In the genomic region with DNA sequence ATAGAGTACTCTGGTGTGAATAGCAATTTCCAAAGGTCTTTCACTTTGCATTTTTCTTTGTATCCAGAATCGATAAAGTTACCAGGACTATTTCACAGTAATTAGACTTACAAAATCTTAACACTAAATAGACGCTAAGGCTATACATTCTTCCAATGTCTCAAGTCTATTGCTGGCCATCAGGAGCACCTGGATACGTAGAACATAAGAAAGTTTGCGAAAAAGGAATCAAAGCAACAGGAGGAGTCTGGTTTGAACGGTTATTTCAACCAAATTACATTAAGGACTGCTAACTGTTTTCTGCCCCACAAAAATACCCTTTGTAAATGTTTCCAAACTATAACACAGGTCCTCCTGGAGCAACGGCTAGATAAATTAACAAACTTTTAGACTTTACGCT, we compare ENCODE assay signal across 8 cellular contexts. TPM values are rescaled to one million over a fixed set of nuclear protein-coding genes. Genes with fewer than 3 reads are reported as not detected.
A peak's percentile ranks its signal among the peaks of the same experiment; 100 is the strongest.
DNase-seq lines count a peak whose midpoint lies in the region; ATAC-seq, FAIRE-seq and TF ChIP-seq lines count a peak whose summit lies in the region.

No MANE protein-coding gene starts in this region.

- H4K20me1 ChIP-seq in PC-3 (ENCODE audit: low read length) (peaks cover 29% of the 10 kb centered on the region), endothelial cell of umbilical vein (replicated peaks; ENCODE audit: control insufficient read depth, extremely low read depth, insufficient read depth, low read length) (peaks cover 17% of the 10 kb centered on the region)

- peak overlapping the region; percentile 88 for H3K27ac ChIP-seq in PC-3 (ENCODE audit: low read length)
- H3K27ac ChIP-seq in endothelial cell of umbilical vein (ENCODE audit: insufficient read depth, low read depth, low read length): peak overlapping the region; percentile 100
- peak overlapping the region; percentile 95 for H3K27ac ChIP-seq in psoas muscle

- CTCF ChIA-PET in PC-3 (lab: Charles Lee) (interaction anchor here (0.7 kb wide), 1 partner anchor 390 kb away, joined by 4 read pairs; no protein-coding TSS in a partner anchor), endothelial cell of umbilical vein (lab: Charles Lee) (interaction anchor here (1.0 to 5.0 kb wide), 5 partner anchors 11 to 62 kb away, joined by 3 to 44 read pairs (median 6); no protein-coding TSS in a partner anchor)

- no peaks in the 10 kb centered on the region for H3F3A ChIP-seq in PC-3 (ENCODE audit: low read length, unreplicated experiment)

- H3K27me3 ChIP-seq in PC-3 (ENCODE audit: low read length) (no peaks in the 10 kb centered on the region), endothelial cell of umbilical vein (ENCODE audit: control insufficient read depth in 2 of 2, insufficient read depth in 2 of 2, low read length in 2 of 2) (no peaks in the 10 kb centered on the region), psoas muscle (ENCODE audit: insufficient read depth in 3 of 3, low read length in 2 of 3) (no peaks in the 10 kb centered on the region)

- ATAC-seq in PC-3 (no peak), psoas muscle (no peak), GM18498 (IDR thresholded peaks at IDR 0.05; ENCODE audit: unreplicated experiment) (no peak), GM21619 (IDR thresholded peaks at IDR 0.05; ENCODE audit: unreplicated experiment) (no peak)

- DNase-seq in GM12865 (ENCODE audit: low read depth): no peak
- no peak for DNase-seq in PC-3
- DNase-seq in endothelial cell of umbilical vein (ENCODE audit: low read depth, low spot score): no peak
- no peak for DNase-seq in psoas muscle
- DNase-seq in cerebellar nuclear complex (lab: John Stamatoyannopoulos, UW): no peak
- DNase-seq in stimulated activated CD4-positive, alpha-beta T cell treated with anti-CD3 and anti-CD28 coated beads, Interleukin-4, amount 100 ng/mL, for 4 hours: no peak

- peaks cover 16% of the 10 kb centered on the region for H3K4me1 ChIP-seq in PC-3 (ENCODE audit: insufficient read depth, low read length)
- H3K4me1 ChIP-seq in endothelial cell of umbilical vein (ENCODE audit: control insufficient read depth, extremely low read depth, insufficient read depth, low read length): peaks cover 30% of the 10 kb centered on the region
- H3K4me1 ChIP-seq in psoas muscle: peaks cover 30% of the 10 kb centered on the region

- H3K9ac ChIP-seq in PC-3 (ENCODE audit: low read length): peak overlapping the region; percentile 97
- H3K9ac ChIP-seq in endothelial cell of umbilical vein (replicated peaks; ENCODE audit: extremely low read depth, insufficient read depth, low read length): peak overlapping the region; percentile 100

- dilution Hi-C loops in endothelial cell of umbilical vein (cut with MboI; ENCODE audit: extremely low pct_ligation_motif_present, low sequenced_read_pairs): no loop called here

- BruUV-seq in PC-3 (replicated peaks; lab: Mats Ljungman, UMichigan): no TSS peak
- BruUV-seq in endothelial cell of umbilical vein (replicated peaks; lab: Mats Ljungman, UMichigan): no TSS peak

- TF ChIP-seq CTCF in GM12865 (IDR thresholded peaks at IDR 0.05; ENCODE audit: insufficient read depth, low read depth, low read length, missing control alignments) (no peak), PC-3 (conservative IDR thresholded peaks at IDR 0.05; ENCODE audit: low read depth, low read length) (no peak), endothelial cell of umbilical vein (IDR thresholded peaks at IDR 0.05; ENCODE audit: extremely low read depth in 1 of 2, insufficient read depth in 1 of 2, low read depth in 1 of 2, low read length in 2 of 2) (no peak), psoas muscle (IDR thresholded peaks at IDR 0.05) (no peak)

- 54 to 66% (median 56%) methylated on average over 7 of the region's 7 CpGs for WGBS in psoas muscle, 3 donors

- intact Hi-C loops in PC-3 (cut with micrococcal nuclease): loop anchor here (5.0 kb wide), 1 partner anchor 121 kb away; no protein-coding TSS in a partner anchor
- intact Hi-C loops in endothelial cell of umbilical vein (cut with micrococcal nuclease): loop anchor here (5.0 kb wide), 2 partner anchors 206 to 546 kb away; no protein-coding TSS in a partner anchor
- intact Hi-C loops in psoas muscle (cut with DNase I): loop anchor here in 1 of 2 donors (2.0 kb wide), 1 partner anchor 46 kb away; no protein-coding TSS in a partner anchor

- TF ChIP-seq POLR2A in endothelial cell of umbilical vein (IDR thresholded peaks at IDR 0.05; ENCODE audit: low read depth, low read length): no peak

- H3K9me2 ChIP-seq in PC-3 (replicated peaks; ENCODE audit: low read length): no peaks in the 10 kb centered on the region

- H3K9me3 ChIP-seq in PC-3 (ENCODE audit: low read length) (no peaks in the 10 kb centered on the region), endothelial cell of umbilical vein (replicated peaks; ENCODE audit: control insufficient read depth, insufficient read depth, low read length) (no peaks in the 10 kb centered on the region), psoas muscle (no peaks in the 10 kb centered on the region)

- H3K36me3 ChIP-seq in PC-3 (ENCODE audit: low read depth, low read length) (peaks cover 26% of the 10 kb centered on the region), endothelial cell of umbilical vein (ENCODE audit: control insufficient read depth in 2 of 2, extremely low read depth in 1 of 2, insufficient read depth in 2 of 2, low read length in 2 of 2) (peaks cover 2 to 10% of the 10 kb centered on the region in 2 experiments), psoas muscle (ENCODE audit: insufficient read depth in 1 of 2, low read depth in 1 of 2) (peaks cover 0 to 18% of the 10 kb centered on the region in 2 donors)

- H2AFZ ChIP-seq in PC-3 (ENCODE audit: low read length): no peak overlapping the region
- peak overlapping the region; percentile 9 for H2AFZ ChIP-seq in endothelial cell of umbilical vein (ENCODE audit: low read depth, low read length)

- H3K4me3 ChIP-seq in GM12865 (ENCODE audit: low read depth, low read length) (peak overlapping the region; percentile 86), PC-3 (ENCODE audit: low read length) (peak overlapping the region; percentile 70), endothelial cell of umbilical vein (replicated peaks in 1 of 3; ENCODE audit: insufficient read depth in 1 of 3, low read depth in 1 of 3, low read length in 3 of 3) (peak overlapping the region in 2 of 3 experiments; percentile 41 to 90), psoas muscle (peak overlapping the region; percentile 83)

- H3K9me1 ChIP-seq in endothelial cell of umbilical vein (replicated peaks; ENCODE audit: control insufficient read depth, extremely low read depth, insufficient read depth, low read length): no peaks in the 10 kb centered on the region

- peaks cover 53% of the 10 kb centered on the region for H3K79me2 ChIP-seq in PC-3 (ENCODE audit: low read length)
- H3K79me2 ChIP-seq in endothelial cell of umbilical vein (ENCODE audit: control insufficient read depth, insufficient read depth, low read length): peaks cover 42% of the 10 kb centered on the region

- POLR2A ChIA-PET in PC-3 (lab: Charles Lee; ENCODE audit: unreplicated experiment): interaction anchor here (0.6 kb wide), 1 partner anchor 61 kb away, joined by 4 read pairs; no protein-coding TSS in a partner anchor
- POLR2A ChIA-PET in endothelial cell of umbilical vein (lab: Charles Lee): interaction anchor here (0.5 to 1.7 kb wide), 3 partner anchors 46 to 62 kb away, joined by 4 to 12 read pairs (median 6); a partner anchor contains a TSS

- H3K4me2 ChIP-seq in PC-3 (ENCODE audit: low read length): peak overlapping the region; percentile 86
- H3K4me2 ChIP-seq in endothelial cell of umbilical vein (ENCODE audit: insufficient read depth, low read length): peak overlapping the region; percentile 96

- no peak for FAIRE-seq in endothelial cell of umbilical vein (lab: Jason Lieb, UNC)

TF ChIP-seq in endothelial cell of umbilical vein, 7 proteins besides CTCF, POLR2A, EP300 and RAD21 (continues in another document):
- TF ChIP-seq POLR2AphosphoS5 (IDR thresholded peaks at IDR 0.05; ENCODE audit: insufficient read depth, low read depth, low read length) (no peak), EZH2 (IDR thresholded peaks at IDR 0.05; ENCODE audit: borderline replicate concordance, low read depth, low read length, severe bottlenecking) (no peak), MYC (IDR thresholded peaks at IDR 0.05; ENCODE audit: low read depth, low read length) (no peak), FOS (IDR thresholded peaks at IDR 0.05; ENCODE audit: borderline replicate concordance, insufficient read depth, low read length) (no peak), GATA2 (IDR thresholded peaks at IDR 0.05; ENCODE audit: insufficient read depth, insufficient read length, low read depth, low read length) (no peak)
- TF ChIP-seq, protein P1, sequence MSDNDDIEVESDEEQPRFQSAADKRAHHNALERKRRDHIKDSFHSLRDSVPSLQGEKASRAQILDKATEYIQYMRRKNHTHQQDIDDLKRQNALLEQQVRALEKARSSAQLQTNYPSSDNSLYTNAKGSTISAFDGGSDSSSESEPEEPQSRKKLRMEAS (IDR thresholded peaks at IDR 0.05; ENCODE audit: insufficient read depth, insufficient read length): no peak

RNA-seq across cellular contexts. Expression of a gene that starts 1.4 kb away (rescaled TPM):
- total RNA-seq in PC-3 (2014; rRNA removed): 50.3 and 90.2 TPM in 2 replicates
- 316 and 322 TPM in 2 replicates for total RNA-seq in endothelial cell of umbilical vein
- 28.0 and 57.5 TPM in 2 replicates for polyA plus RNA-seq in endothelial cell of umbilical vein
- 143 and 159 TPM in 2 replicates for polyA plus RNA-seq in endothelial cell of umbilical vein (2011; cell fraction: cytosol; rRNA removed)
- polyA plus RNA-seq in endothelial cell of umbilical vein (2011; cell fraction: nucleus; rRNA removed): 136 and 204 TPM in 2 replicates
- polyA plus RNA-seq in endothelial cell of umbilical vein (2012): 422 and 615 TPM in 2 replicates
- 35.6 and 37.0 TPM in 2 replicates for polyA minus RNA-seq in endothelial cell of umbilical vein
- polyA minus RNA-seq in endothelial cell of umbilical vein (2011; cell fraction: cytosol; rRNA and poly(A)+ RNA removed): 18.1 TPM
- polyA minus RNA-seq in endothelial cell of umbilical vein (2011; cell fraction: nucleus; rRNA and poly(A)+ RNA removed): 70.6 and 119 TPM in 2 replicates
- total RNA-seq in psoas muscle: 100 to 1,000 TPM in 1 of 4 donors, 10 to 100 TPM in 3; 72.8 to 125 (median 91.0) TPM
- 100 to 1,000 TPM in 1 of 3 donors, 10 to 100 TPM in 2; 66.0 to 227 (median 81.8) TPM for polyA plus RNA-seq in psoas muscle

RNA-seq across cellular contexts. Expression of a gene that starts 53.4 kb away (rescaled TPM):
- total RNA-seq in PC-3 (2014; rRNA removed) (17.3 and 24.2 TPM in 2 replicates), endothelial cell of umbilical vein (59.5 and 66.2 TPM in 2 replicates), psoas muscle (100 to 1,000 TPM in 1 of 4 donors, 10 to 100 TPM in 3; 42.4 to 127 (median 66.0) TPM)
- polyA plus RNA-seq in endothelial cell of umbilical vein (57.1 and 63.1 TPM in 2 replicates), psoas muscle (10 to 100 TPM; 44.4 to 56.6 (median 51.5) TPM)
- polyA plus RNA-seq in endothelial cell of umbilical vein (2011; cell fraction: cytosol; rRNA removed): 67.6 and 71.3 TPM in 2 replicates
- 89.9 and 99.1 TPM in 2 replicates for polyA plus RNA-seq in endothelial cell of umbilical vein (2011; cell fraction: nucleus; rRNA removed)
- 63.3 and 69.1 TPM in 2 replicates for polyA plus RNA-seq in endothelial cell of umbilical vein (2012)
- 92.6 and 103 TPM in 2 replicates for polyA minus RNA-seq in endothelial cell of umbilical vein
- 74.1 TPM for polyA minus RNA-seq in endothelial cell of umbilical vein (2011; cell fraction: cytosol; rRNA and poly(A)+ RNA removed)
- 76.5 and 104 TPM in 2 replicates for polyA minus RNA-seq in endothelial cell of umbilical vein (2011; cell fraction: nucleus; rRNA and poly(A)+ RNA removed)
